In the genomic region with DNA sequence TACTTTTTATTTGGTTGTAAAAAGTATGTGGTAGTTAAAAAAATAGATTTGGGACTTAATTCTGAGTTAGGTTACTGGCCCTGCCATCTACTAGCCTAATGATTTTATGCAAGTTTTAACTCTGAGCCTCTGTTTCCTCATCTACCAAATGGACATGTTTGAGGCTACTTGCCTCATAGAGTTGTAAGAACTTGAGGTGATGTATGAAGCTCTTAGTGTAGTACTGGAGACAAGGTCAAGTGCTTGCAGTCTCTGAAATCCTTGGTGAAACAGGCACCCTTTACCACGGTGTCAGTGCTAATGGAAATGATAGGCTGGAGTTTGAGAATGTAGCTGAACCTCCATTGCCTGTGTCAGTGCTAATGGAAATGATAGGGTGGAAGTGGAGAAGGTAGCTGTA, we compare ENCODE assay signal across 19 cellular contexts. TPM values are rescaled to one million over a fixed set of nuclear protein-coding genes. Genes with fewer than 3 reads are reported as not detected.
DNase-seq lines count a peak whose midpoint lies in the region; ATAC-seq and TF ChIP-seq lines count a peak whose summit lies in the region.
"Had no signal": no experiment of that assay in that cellular context is flagged by ENCODE, and none has a peak within 500 bp of the region (broad histone marks: within the 10 kb centered on the region; RNA-seq: fewer than 3 reads in every experiment).

No MANE protein-coding gene starts in this region.

- H3K27ac Mint-ChIP-seq in activated naive CD8-positive, alpha-beta T cell treated with anti-CD3 and anti-CD28 coated beads, Interleukin-2, amount 10 ng/mL, durations not matched to agents 7 days and 5 days = no peak overlapping the region
- no peak overlapping the region for H3K27ac Mint-ChIP-seq in activated naive CD8-positive, alpha-beta T cell treated with anti-CD3 and anti-CD28 coated beads for 36 hours
- H3K27ac Mint-ChIP-seq in naive thymus-derived CD8-positive, alpha-beta T cell = peak overlapping the region in 7 of 10 donors; percentile 47 to 75 (median 56)
- H3K27ac Mint-ChIP-seq: GM23338, IgD-negative memory B cell had no signal

- no peaks in the 10 kb centered on the region for H3K9me3 ChIP-seq in ascending aorta
- no peaks in the 10 kb centered on the region for H3K9me3 ChIP-seq in Peyer's patch
- H3K9me3 ChIP-seq: body of pancreas, colonic mucosa, right lobe of liver had no signal

- H3K4me3 Mint-ChIP-seq in activated naive CD8-positive, alpha-beta T cell treated with anti-CD3 and anti-CD28 coated beads, Interleukin-2, amount 10 ng/mL, durations not matched to agents 7 days and 5 days = no peak overlapping the region
- no peak overlapping the region for H3K4me3 Mint-ChIP-seq in activated naive CD8-positive, alpha-beta T cell treated with anti-CD3 and anti-CD28 coated beads for 36 hours
- peak overlapping the region in 1 of 10 donors; percentile 28 for H3K4me3 Mint-ChIP-seq in naive thymus-derived CD8-positive, alpha-beta T cell
- H3K4me3 Mint-ChIP-seq: GM23338, IgD-negative memory B cell, natural killer cell had no signal

- H3K36me3 ChIP-seq in ascending aorta = peaks cover 0 to 4% of the 10 kb centered on the region in 2 donors
- peaks cover 0 to 4% (median 0%) of the 10 kb centered on the region in 3 donors for H3K36me3 ChIP-seq in Peyer's patch
- H3K36me3 ChIP-seq: colonic mucosa, right lobe of liver had no signal

- H3K27me3 ChIP-seq in ascending aorta (no peaks in the 10 kb centered on the region), Peyer's patch (no peaks in the 10 kb centered on the region)
- H3K27me3 ChIP-seq: body of pancreas, colonic mucosa, right lobe of liver had no signal

- no peaks in the 10 kb centered on the region for H3K27me3 Mint-ChIP-seq in activated naive CD8-positive, alpha-beta T cell treated with anti-CD3 and anti-CD28 coated beads, Interleukin-2, amount 10 ng/mL, durations not matched to agents 7 days and 5 days
- no peaks in the 10 kb centered on the region for H3K27me3 Mint-ChIP-seq in activated naive CD8-positive, alpha-beta T cell treated with anti-CD3 and anti-CD28 coated beads for 36 hours
- no peaks in the 10 kb centered on the region for H3K27me3 Mint-ChIP-seq in naive thymus-derived CD8-positive, alpha-beta T cell
- H3K27me3 Mint-ChIP-seq: IgD-negative memory B cell had no signal

- TF ChIP-seq POLR2A in Peyer's patch (IDR thresholded peaks at IDR 0.05) = no peak

- no peaks in the 10 kb centered on the region for H3K9me3 Mint-ChIP-seq in activated naive CD8-positive, alpha-beta T cell treated with anti-CD3 and anti-CD28 coated beads, Interleukin-2, amount 10 ng/mL, durations not matched to agents 7 days and 5 days
- H3K9me3 Mint-ChIP-seq in activated naive CD8-positive, alpha-beta T cell treated with anti-CD3 and anti-CD28 coated beads for 36 hours = no peaks in the 10 kb centered on the region
- H3K9me3 Mint-ChIP-seq in naive thymus-derived CD8-positive, alpha-beta T cell = no peaks in the 10 kb centered on the region
- H3K9me3 Mint-ChIP-seq: GM23338, IgD-negative memory B cell, natural killer cell had no signal

- H3K4me1 Mint-ChIP-seq in activated naive CD8-positive, alpha-beta T cell treated with anti-CD3 and anti-CD28 coated beads, Interleukin-2, amount 10 ng/mL, durations not matched to agents 7 days and 5 days = peaks cover 5% of the 10 kb centered on the region
- H3K4me1 Mint-ChIP-seq in activated naive CD8-positive, alpha-beta T cell treated with anti-CD3 and anti-CD28 coated beads for 36 hours = peaks cover 31% of the 10 kb centered on the region
- peaks cover 11 to 48% (median 42%) of the 10 kb centered on the region in 4 donors for H3K4me1 Mint-ChIP-seq in naive thymus-derived CD8-positive, alpha-beta T cell

- peaks cover 7% of the 10 kb centered on the region for H3K36me3 Mint-ChIP-seq in activated naive CD8-positive, alpha-beta T cell treated with anti-CD3 and anti-CD28 coated beads, Interleukin-2, amount 10 ng/mL, durations not matched to agents 7 days and 5 days
- H3K36me3 Mint-ChIP-seq in activated naive CD8-positive, alpha-beta T cell treated with anti-CD3 and anti-CD28 coated beads for 36 hours = peaks cover 4% of the 10 kb centered on the region
- H3K36me3 Mint-ChIP-seq in naive thymus-derived CD8-positive, alpha-beta T cell = peaks cover 0 to 3% (median 0%) of the 10 kb centered on the region in 3 donors
- H3K36me3 Mint-ChIP-seq: natural killer cell had no signal

- H3K4me3 ChIP-seq in ascending aorta (no peak overlapping the region), Peyer's patch (no peak overlapping the region)
- H3K4me3 ChIP-seq: body of pancreas, colonic mucosa, GM23338, right lobe of liver had no signal

- DNase-seq in activated naive CD8-positive, alpha-beta T cell treated with anti-CD3 and anti-CD28 coated beads, Interleukin-2, amount 10 ng/mL, durations not matched to agents 7 days and 5 days = no peak
- no peak for DNase-seq in activated naive CD8-positive, alpha-beta T cell treated with anti-CD3 and anti-CD28 coated beads for 36 hours
- DNase-seq in ascending aorta (ENCODE audit: low spot score in 2 of 2) (no peak), Peyer's patch (no peak), midbrain (lab: John Stamatoyannopoulos, UW) (no peak)
- no peak for DNase-seq in naive thymus-derived CD8-positive, alpha-beta T cell
- DNase-seq: activated CD4-positive, CD25-positive, alpha-beta regulatory T cell treated with anti-CD3 and anti-CD28 coated beads, Interleukin-2, amount 50 U/mL, for 72 hours; activated CD8-positive, alpha-beta memory T cell treated with anti-CD3 and anti-CD28 coated beads, Interleukin-2, amount 50 U/mL, for 4 hours; colonic mucosa; natural killer cell; NCI-H187 treated with DMSO at 0.1 percent for 48 hours; NCI-H446; stimulated activated naive CD8-positive, alpha-beta T cell treated with anti-CD3 and anti-CD28 coated beads, Interleukin-15, Interleukin-2, amounts not matched to agents 100 U/mL and 50 U/mL, for 24 hours had no signal

- ATAC-seq in activated naive CD8-positive, alpha-beta T cell treated with anti-CD3 and anti-CD28 coated beads, Interleukin-2, amount 10 ng/mL, durations not matched to agents 7 days and 5 days (ENCODE audit: low read depth) = peak; percentile 42
- no peak for ATAC-seq in naive thymus-derived CD8-positive, alpha-beta T cell
- ATAC-seq in GM21515 (IDR thresholded peaks at IDR 0.05; ENCODE audit: unreplicated experiment) = no peak
- ATAC-seq: body of pancreas; GM23338; natural killer cell; stimulated activated naive CD8-positive, alpha-beta T cell treated with anti-CD3 and anti-CD28 coated beads, Interleukin-15, Interleukin-2, amounts not matched to agents 100 U/mL and 50 U/mL, for 24 hours had no signal

- POLR2A ChIA-PET in activated naive CD8-positive, alpha-beta T cell treated with anti-CD3 and anti-CD28 coated beads, Interleukin-2, amount 10 ng/mL, durations not matched to agents 7 days and 5 days (lab: Charles Lee) = no interaction called here
- POLR2A ChIA-PET in naive thymus-derived CD8-positive, alpha-beta T cell (lab: Charles Lee) = interaction anchor here (0.6 kb wide), 2 partner anchors 43 to 83 kb away, joined by 3 to 4 read pairs; no protein-coding TSS in a partner anchor

- intact Hi-C loops in ascending aorta (cut with DNase I) = no loop called here

- H3K27ac ChIP-seq in ascending aorta (peak overlapping the region; percentile 46 to 71), Peyer's patch (no peak overlapping the region)
- H3K27ac ChIP-seq: colonic mucosa, parathyroid adenoma had no signal

- TF ChIP-seq CTCF in ascending aorta (IDR thresholded peaks at IDR 0.05) (no peak), Peyer's patch (IDR thresholded peaks at IDR 0.05) (no peak)

- peaks cover 17 to 39% of the 10 kb centered on the region in 2 donors for H3K4me1 ChIP-seq in ascending aorta
- peaks cover 0 to 4% (median 0%) of the 10 kb centered on the region in 4 donors for H3K4me1 ChIP-seq in Peyer's patch
- H3K4me1 ChIP-seq: parathyroid adenoma had no signal

RNA-seq across cellular contexts. Expression of a gene that starts 15.3 kb away (rescaled TPM):
- 10 to 100 TPM; 23.2 to 25.1 TPM for total RNA-seq in activated naive CD8-positive, alpha-beta T cell treated with anti-CD3 and anti-CD28 coated beads, Interleukin-2, amount 10 ng/mL, durations not matched to agents 7 days and 5 days
- 10 to 100 TPM; 17.7 to 19.4 TPM for total RNA-seq in activated naive CD8-positive, alpha-beta T cell treated with anti-CD3 and anti-CD28 coated beads for 36 hours
- total RNA-seq in ascending aorta (37.4 TPM), Peyer's patch (10 to 100 TPM; 16.6 to 29.0 (median 22.3) TPM)
- 10 to 100 TPM; 21.9 to 25.3 TPM for total RNA-seq in naive thymus-derived CD8-positive, alpha-beta T cell
- 1 to 10 TPM; 1.4 to 3.2 (median 2.2) TPM for polyA plus RNA-seq in naive thymus-derived CD8-positive, alpha-beta T cell

RNA-seq across cellular contexts. Expression of a gene that starts 26.1 kb away (rescaled TPM):
- total RNA-seq in activated naive CD8-positive, alpha-beta T cell treated with anti-CD3 and anti-CD28 coated beads, Interleukin-2, amount 10 ng/mL, durations not matched to agents 7 days and 5 days = 100 to 1,000 TPM; 191 to 194 TPM
- total RNA-seq in activated naive CD8-positive, alpha-beta T cell treated with anti-CD3 and anti-CD28 coated beads for 36 hours = 100 to 1,000 TPM; 198 TPM
- total RNA-seq in ascending aorta (87.2 TPM), Peyer's patch (100 to 1,000 TPM in 1 of 4 donors, 10 to 100 TPM in 2, 1 to 10 TPM in 1; 9.8 to 163 (median 22.2) TPM)
- total RNA-seq in naive thymus-derived CD8-positive, alpha-beta T cell = 100 to 1,000 TPM; 156 to 164 TPM
- polyA plus RNA-seq in naive thymus-derived CD8-positive, alpha-beta T cell = 100 to 1,000 TPM; 130 to 143 (median 136) TPM

Comparison
In these comparisons a context has a peak if more than half of its experiments do, and no peak if none do; other contexts are left out.
1. H3K27ac Mint-ChIP-seq: peak in naive thymus-derived CD8-positive, alpha-beta T cell (7 of 10); none in activated naive CD8-positive, alpha-beta T cell treated with anti-CD3 and anti-CD28 coated beads, Interleukin-2, amount 10 ng/mL, durations not matched to agents 7 days and 5 days (single experiment) and activated naive CD8-positive, alpha-beta T cell treated with anti-CD3 and anti-CD28 coated beads for 36 hours (single experiment).
2. H3K27ac ChIP-seq: peak in ascending aorta (2 of 2); none in Peyer's patch (0 of 4).